ENCODE assay signal across 28 cellular contexts in the genomic region with DNA sequence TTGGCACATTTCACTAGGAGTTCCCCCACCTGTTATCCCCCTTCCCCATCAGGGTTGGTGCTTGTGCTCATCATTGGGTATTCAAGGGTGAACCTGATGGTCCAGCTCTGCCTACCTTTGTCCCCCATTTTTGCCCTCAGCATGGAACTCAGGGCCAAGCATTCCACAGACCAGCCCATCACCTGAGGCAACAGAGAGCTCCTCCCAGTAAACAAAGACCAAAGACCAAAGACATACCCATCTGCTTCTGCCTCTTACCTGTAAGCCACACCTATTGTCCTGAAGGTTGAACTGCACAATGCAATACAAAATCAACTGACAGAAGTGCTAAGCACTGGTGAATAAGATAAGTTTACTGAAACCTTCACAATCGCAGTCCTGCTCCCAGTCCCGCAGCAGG.
"Had no signal": no experiment of that assay in that cellular context is flagged by ENCODE, and none has a peak within 500 bp of the region (broad histone marks: within the 10 kb centered on the region; RNA-seq: fewer than 3 reads in every experiment).

No MANE protein-coding gene starts in this region.

- DNase-seq: activated B cell treated with CpG ODN at 0.5 μM for 24 hours; activated CD4-positive, alpha-beta memory T cell treated with anti-CD3 and anti-CD28 coated beads, Interleukin-2, amount 10 ng/mL, durations not matched to agents 7 days and 5 days; activated CD4-positive, alpha-beta T cell treated with anti-CD3 and anti-CD28 coated beads for 36 hours; activated CD4-positive, alpha-beta T cell treated with anti-CD3 and anti-CD28 coated beads, Interleukin-2, amount 10 ng/mL, durations not matched to agents 24 days and 14 days; activated CD4-positive, CD25-positive, alpha-beta regulatory T cell treated with anti-CD3 and anti-CD28 coated beads, Interleukin-2, amount 50 U/mL, for 72 hours; activated CD8-positive, alpha-beta memory T cell treated with anti-CD3 and anti-CD28 coated beads, Interleukin-2, amount 50 U/mL, for 48 hours; activated gamma-delta T cell; activated naive CD4-positive, alpha-beta T cell; activated naive CD4-positive, alpha-beta T cell treated with anti-CD3 and anti-CD28 coated beads, Interleukin-2, amount 50 U/mL, for 16 hours; activated T-cell treated with anti-CD3 and anti-CD28 coated beads for 4 hours; activated T-cell treated with anti-CD3 and anti-CD28 coated beads, Interleukin-2, amount 50 U/mL, for 24 hours; activated T-cell treated with anti-CD3 and anti-CD28 coated beads, Interleukin-2, amount 50 U/mL, for 72 hours; amniotic stem cell; anterior cingulate cortex; brain microvascular endothelial cell; caudate nucleus; cortex of kidney; dermis blood vessel endothelial cell; effector CD4-positive, alpha-beta T cell; effector memory CD8-positive, alpha-beta T cell; foreskin keratinocyte; gastrocnemius medialis; glutamatergic neuron; heart left ventricle; T-helper 2 cell had no signal

- H3K36me3 ChIP-seq: brain microvascular endothelial cell, esophagus muscularis mucosa, gastrocnemius medialis, heart left ventricle had no signal

- H3K27me3 Mint-ChIP-seq: activated B cell treated with CpG ODN at 0.5 μM for 24 hours; activated CD4-positive, alpha-beta memory T cell treated with anti-CD3 and anti-CD28 coated beads, Interleukin-2, amount 10 ng/mL, durations not matched to agents 7 days and 5 days; activated CD4-positive, alpha-beta T cell treated with anti-CD3 and anti-CD28 coated beads, Interleukin-2, amount 10 ng/mL, durations not matched to agents 24 days and 14 days; effector memory CD8-positive, alpha-beta T cell had no signal

- H3K27me3 ChIP-seq: brain microvascular endothelial cell, esophagus muscularis mucosa, foreskin keratinocyte, gastrocnemius medialis, heart left ventricle had no signal

- H3K4me1 Mint-ChIP-seq: activated B cell treated with CpG ODN at 0.5 μM for 24 hours; activated CD4-positive, alpha-beta memory T cell treated with anti-CD3 and anti-CD28 coated beads, Interleukin-2, amount 10 ng/mL, durations not matched to agents 7 days and 5 days; activated CD4-positive, alpha-beta T cell treated with anti-CD3 and anti-CD28 coated beads for 36 hours; activated CD4-positive, alpha-beta T cell treated with anti-CD3 and anti-CD28 coated beads, Interleukin-2, amount 10 ng/mL, durations not matched to agents 24 days and 14 days had no signal

- H3K9me3 ChIP-seq: gastrocnemius medialis had no signal

- H3K4me3 Mint-ChIP-seq: activated B cell treated with CpG ODN at 0.5 μM for 24 hours; activated CD4-positive, alpha-beta memory T cell treated with anti-CD3 and anti-CD28 coated beads, Interleukin-2, amount 10 ng/mL, durations not matched to agents 7 days and 5 days; activated CD4-positive, alpha-beta T cell treated with anti-CD3 and anti-CD28 coated beads for 36 hours; activated CD4-positive, alpha-beta T cell treated with anti-CD3 and anti-CD28 coated beads, Interleukin-2, amount 10 ng/mL, durations not matched to agents 24 days and 14 days; activated naive CD8-positive, alpha-beta T cell; activated T-cell treated with anti-CD3 and anti-CD28 coated beads, Interleukin-2, amount 50 U/mL, for 24 hours; activated T-cell treated with anti-CD3 and anti-CD28 coated beads, Interleukin-2, amount 50 U/mL, for 72 hours; effector memory CD8-positive, alpha-beta T cell had no signal

- H3K4me3 ChIP-seq: esophagus muscularis mucosa, gastrocnemius medialis, heart left ventricle had no signal

- ATAC-seq: activated CD4-positive, alpha-beta T cell treated with anti-CD3 and anti-CD28 coated beads for 36 hours; activated T-cell treated with anti-CD3 and anti-CD28 coated beads, Interleukin-2, amount 50 U/mL, for 72 hours; effector memory CD8-positive, alpha-beta T cell; foreskin keratinocyte; gastrocnemius medialis; heart left ventricle had no signal

- H3K27ac ChIP-seq: brain microvascular endothelial cell, esophagus muscularis mucosa, foreskin keratinocyte, gastrocnemius medialis, heart left ventricle, VCaP had no signal

- H3K4me1 ChIP-seq: esophagus muscularis mucosa, foreskin keratinocyte, gastrocnemius medialis, heart left ventricle had no signal

- H3K27ac Mint-ChIP-seq: activated B cell treated with CpG ODN at 0.5 μM for 24 hours; activated CD4-positive, alpha-beta memory T cell treated with anti-CD3 and anti-CD28 coated beads, Interleukin-2, amount 10 ng/mL, durations not matched to agents 7 days and 5 days; activated CD4-positive, alpha-beta T cell treated with anti-CD3 and anti-CD28 coated beads for 36 hours; activated CD4-positive, alpha-beta T cell treated with anti-CD3 and anti-CD28 coated beads, Interleukin-2, amount 10 ng/mL, durations not matched to agents 24 days and 14 days; activated naive CD8-positive, alpha-beta T cell; activated T-cell treated with anti-CD3 and anti-CD28 coated beads, Interleukin-2, amount 50 U/mL, for 24 hours; activated T-cell treated with anti-CD3 and anti-CD28 coated beads, Interleukin-2, amount 50 U/mL, for 72 hours; effector memory CD8-positive, alpha-beta T cell had no signal
